ENCODE assay signal across 16 cellular contexts in the genomic region with DNA sequence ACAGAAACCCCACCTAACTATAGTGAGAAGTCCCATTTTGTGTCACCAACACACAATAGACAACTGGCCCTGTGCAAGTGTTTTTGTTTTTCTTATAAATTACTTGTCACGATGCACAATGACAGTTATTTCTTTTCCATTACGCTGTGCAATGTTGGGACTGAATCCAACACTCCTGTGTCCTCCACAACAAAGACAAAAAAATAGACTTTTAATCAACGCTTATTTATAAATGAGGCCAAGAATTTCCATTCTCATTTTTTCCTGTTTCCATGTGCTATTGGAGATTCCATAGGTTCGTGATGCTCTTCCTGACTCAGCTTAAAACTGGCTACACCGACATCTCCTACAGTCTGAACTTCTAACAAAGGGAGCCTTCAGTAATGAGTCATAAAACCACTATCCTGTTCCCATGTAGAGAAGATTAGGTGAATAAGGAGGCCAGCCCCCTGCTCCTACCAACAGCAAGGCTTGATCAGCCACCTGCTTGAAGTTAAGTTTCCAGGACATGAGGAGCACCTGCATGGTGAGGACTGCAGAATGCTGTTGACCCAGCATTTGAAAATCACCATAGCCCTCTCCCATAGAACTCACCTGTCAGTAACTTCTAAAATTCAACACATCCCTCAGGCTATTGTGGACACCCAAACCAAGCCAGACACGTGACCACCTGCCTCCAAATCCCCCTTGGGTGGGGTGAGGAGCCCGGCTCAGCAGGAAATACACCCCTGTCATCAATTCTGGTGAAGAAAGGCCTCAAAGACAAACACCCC.
DNase-seq lines count a peak whose midpoint lies in the region.
"Had no signal": no experiment of that assay in that cellular context is flagged by ENCODE, and none has a peak within 500 bp of the region (broad histone marks: within the 10 kb centered on the region; RNA-seq: fewer than 3 reads in every experiment).

No MANE protein-coding gene starts in this region.

- H3K4me2 ChIP-seq in neuronal stem cell (ENCODE audit: insufficient read depth, low read length, poor library complexity, severe bottlenecking): no peak overlapping the region

- H3K27me3 ChIP-seq in neuronal stem cell (ENCODE audit: control insufficient read depth in 3 of 3, insufficient read depth in 3 of 3, low read depth in 1 of 3, low read length in 3 of 3): no peaks in the 10 kb centered on the region
- H3K27me3 ChIP-seq: BE2C had no signal

- DNase-seq in H4 (ENCODE audit: low spot score) (peak; percentile 23), RPMI8226 (peak; percentile 55), dermis microvascular lymphatic vessel endothelial cell (ENCODE audit: low read depth in 2 of 2) (peak; percentile 18 to 89), neuronal stem cell (ENCODE audit: low spot score) (no peak), AML-193 (lab: John Stamatoyannopoulos, UW) (no peak), DMS79 treated with DMSO at 0.1 percent for 48 hours (lab: John Stamatoyannopoulos, UW) (no peak)
- DNase-seq in activated CD4-positive, alpha-beta memory T cell treated with anti-CD3 and anti-CD28 coated beads for 36 hours: no peak
- DNase-seq: activated gamma-delta T cell, anterior cingulate cortex, BE2C, left cardiac atrium, NCI-H1092, NCI-H2171 treated with DMSO at 0.1 percent for 48 hours, Right ventricle myocardium superior had no signal

- H3K9ac ChIP-seq in neuronal stem cell (ENCODE audit: low read depth, low read length, poor library complexity): no peak overlapping the region

- H3K27me3 Mint-ChIP-seq in activated CD4-positive, alpha-beta memory T cell treated with anti-CD3 and anti-CD28 coated beads for 36 hours: peaks cover 25% of the 10 kb centered on the region

- no peak overlapping the region for H3K4me3 Mint-ChIP-seq in activated CD4-positive, alpha-beta memory T cell treated with anti-CD3 and anti-CD28 coated beads for 36 hours

- peaks cover 10% of the 10 kb centered on the region for H3K79me1 ChIP-seq in neuronal stem cell (ENCODE audit: low read depth, low read length)

- CTCF ChIA-PET in activated CD4-positive, alpha-beta memory T cell treated with anti-CD3 and anti-CD28 coated beads for 36 hours (lab: Charles Lee): no interaction called here

- H3K36me3 ChIP-seq in neuronal stem cell (replicated peaks in 1 of 2; ENCODE audit: control insufficient read depth in 2 of 2, insufficient read depth in 2 of 2, low read length in 2 of 2): no peaks in the 10 kb centered on the region
- H3K36me3 ChIP-seq: BE2C, thoracic aorta had no signal

- H3K36me3 Mint-ChIP-seq in activated CD4-positive, alpha-beta memory T cell treated with anti-CD3 and anti-CD28 coated beads for 36 hours: no peaks in the 10 kb centered on the region

- H3K23ac ChIP-seq in neuronal stem cell (ENCODE audit: low read depth, low read length, poor library complexity): no peak overlapping the region

- no peak overlapping the region for H3K27ac ChIP-seq in neuronal stem cell (replicated peaks; ENCODE audit: low read length)
- H3K27ac ChIP-seq: skin epidermis, thoracic aorta had no signal

- H2BK12ac ChIP-seq in neuronal stem cell (ENCODE audit: low read length): no peak overlapping the region

- no peaks in the 10 kb centered on the region for H3K9me3 ChIP-seq in neuronal stem cell (replicated peaks in 1 of 2; ENCODE audit: control insufficient read depth in 2 of 2, insufficient read depth in 1 of 2, low read depth in 1 of 2, low read length in 2 of 2)
- H3K9me3 ChIP-seq: BE2C, thoracic aorta had no signal

- peaks cover 3% of the 10 kb centered on the region for H3K4me1 Mint-ChIP-seq in activated CD4-positive, alpha-beta memory T cell treated with anti-CD3 and anti-CD28 coated beads for 36 hours (ENCODE audit: low read depth)

- H2BK120ac ChIP-seq in neuronal stem cell (ENCODE audit: low read depth, low read length): no peak overlapping the region

- H2AK5ac ChIP-seq in neuronal stem cell (ENCODE audit: low read depth, low read length): peak overlapping the region; percentile 40

- H3K4me1 ChIP-seq in neuronal stem cell (ENCODE audit: control insufficient read depth in 2 of 2, insufficient read depth in 1 of 2, low read depth in 1 of 2, low read length in 2 of 2): peaks cover 34 to 35% of the 10 kb centered on the region in 2 donors

- no peak overlapping the region for H3K4ac ChIP-seq in neuronal stem cell (ENCODE audit: low read length)

- peak overlapping the region; percentile 23 for H3K18ac ChIP-seq in neuronal stem cell (ENCODE audit: low read length)

- H2AFZ ChIP-seq in neuronal stem cell (ENCODE audit: low read length): no peak overlapping the region

- intact Hi-C loops in activated CD4-positive, alpha-beta memory T cell treated with anti-CD3 and anti-CD28 coated beads for 36 hours (cut with micrococcal nuclease): no loop called here

- no peak overlapping the region for H4K8ac ChIP-seq in neuronal stem cell (ENCODE audit: low read depth, low read length)

- no peak overlapping the region for H3K27ac Mint-ChIP-seq in activated CD4-positive, alpha-beta memory T cell treated with anti-CD3 and anti-CD28 coated beads for 36 hours

- H3K9me3 Mint-ChIP-seq in activated CD4-positive, alpha-beta memory T cell treated with anti-CD3 and anti-CD28 coated beads for 36 hours: no peaks in the 10 kb centered on the region

- H2BK5ac ChIP-seq in neuronal stem cell (ENCODE audit: low read length): no peak overlapping the region

- no peak overlapping the region for H4K91ac ChIP-seq in neuronal stem cell (ENCODE audit: low read depth, low read length, poor library complexity)

- H3K14ac ChIP-seq in neuronal stem cell (ENCODE audit: low read length): no peak overlapping the region

- WGBS in neuronal stem cell (ENCODE audit: extremely low coverage in 2 of 2, insufficient read length in 2 of 2, insufficient replicate concordance in 1 of 2), 2 donors: no CpG with 5 or more reads among the region's 7 CpGs

- H3K4me3 ChIP-seq in neuronal stem cell (ENCODE audit: low read length in 2 of 2): no peak overlapping the region
- H3K4me3 ChIP-seq: skin epidermis, thoracic aorta had no signal

- POLR2A ChIA-PET in activated CD4-positive, alpha-beta memory T cell treated with anti-CD3 and anti-CD28 coated beads for 36 hours (lab: Charles Lee): no interaction called here

- no peak overlapping the region for H2BK15ac ChIP-seq in neuronal stem cell (ENCODE audit: low read length)

Comparison
In these comparisons a context has a peak if more than half of its experiments do, and no peak if none do; other contexts are left out.
1. DNase-seq: peak in H4 (single experiment), RPMI8226 (single experiment) and dermis microvascular lymphatic vessel endothelial cell (2 of 2); none in neuronal stem cell (single experiment), activated CD4-positive, alpha-beta memory T cell treated with anti-CD3 and anti-CD28 coated beads for 36 hours (single experiment), AML-193 (0 of 2) and DMS79 treated with DMSO at 0.1 percent for 48 hours (single experiment).